ENCODE assay signal across 13 cellular contexts in the genomic region with DNA sequence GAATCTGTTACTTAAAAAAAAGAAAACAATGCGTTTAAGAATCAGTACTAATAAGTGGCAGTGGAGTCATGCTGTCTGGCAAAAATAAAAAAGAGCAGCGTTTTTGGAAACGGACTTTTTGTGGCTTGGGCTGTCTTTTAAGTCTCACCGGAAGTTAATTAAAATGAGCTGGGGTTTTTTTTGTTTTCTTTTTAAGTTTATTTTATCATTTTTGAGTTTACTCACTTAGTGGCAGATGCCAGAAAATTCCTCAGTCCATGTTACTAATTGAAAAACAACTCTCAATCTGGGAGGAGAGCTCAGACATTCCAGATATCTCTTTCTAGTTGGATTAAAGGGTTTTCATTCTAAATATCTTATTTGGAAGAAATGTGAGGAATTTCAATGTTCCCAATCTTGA.
DNase-seq lines count a peak whose midpoint lies in the region; ATAC-seq and TF ChIP-seq lines count a peak whose summit lies in the region.
"Had no signal": no experiment of that assay in that cellular context is flagged by ENCODE, and none has a peak within 500 bp of the region (broad histone marks: within the 10 kb centered on the region; RNA-seq: fewer than 3 reads in every experiment).

No MANE protein-coding gene starts in this region.

- WGBS in aorta, 2 donors: 16 to 26% methylated on average over 4 of the region's 4 CpGs
- WGBS in endodermal cell (ENCODE audit: insufficient coverage in 1 of 2, insufficient read length in 1 of 2), 2 experiments: 92 to 95% methylated on average over 4 of the region's 4 CpGs

- peaks cover 22% of the 10 kb centered on the region for H3K4me1 ChIP-seq in Loucy (ENCODE audit: insufficient read depth, low read length, poor library complexity, severe bottlenecking)
- H3K4me1 ChIP-seq in aorta (ENCODE audit: control insufficient read depth in 1 of 2, insufficient read depth in 2 of 2, low read length in 2 of 2): peaks cover 0 to 2% of the 10 kb centered on the region in 2 donors
- no peaks in the 10 kb centered on the region for H3K4me1 ChIP-seq in endodermal cell (ENCODE audit: control insufficient read depth, insufficient read depth, low read length)

- H3K27me3 ChIP-seq in BJ (ENCODE audit: control insufficient read depth, insufficient read depth, low read length) (no peaks in the 10 kb centered on the region), Loucy (ENCODE audit: insufficient read depth, low read length, poor library complexity, severe bottlenecking) (no peaks in the 10 kb centered on the region), aorta (ENCODE audit: control insufficient read depth in 1 of 2, insufficient read depth in 2 of 2, low read length in 1 of 2) (no peaks in the 10 kb centered on the region), endodermal cell (ENCODE audit: control insufficient read depth, insufficient read depth, low read length, poor library complexity, severe bottlenecking) (no peaks in the 10 kb centered on the region)

- H3K27me3 Mint-ChIP-seq in endodermal cell (ENCODE audit: insufficient read depth): peaks cover 10% of the 10 kb centered on the region
- H3K27me3 Mint-ChIP-seq: activated naive CD8-positive, alpha-beta T cell treated with anti-CD3 and anti-CD28 coated beads, Interleukin-2, amount 10 ng/mL, durations not matched to agents 7 days and 5 days had no signal

- peak overlapping the region; percentile 81 for H2AFZ ChIP-seq in Loucy (ENCODE audit: low read length)

- no peaks in the 10 kb centered on the region for H3K36me3 Mint-ChIP-seq in endodermal cell (ENCODE audit: low read depth)

- CTCF ChIA-PET in BJ (lab: Yijun Ruan, JAX): interaction anchor here (0.6 to 1.8 kb wide), 3 partner anchors 33 to 466 kb away, joined by 3 to 7 read pairs (median 3); no protein-coding TSS in a partner anchor

- H3K27ac ChIP-seq in aorta (ENCODE audit: low read depth in 1 of 2, low read length in 2 of 2) (no peak overlapping the region), endodermal cell (ENCODE audit: low read depth, low read length) (no peak overlapping the region)

- peaks cover under 1% of the 10 kb centered on the region for H3K4me1 Mint-ChIP-seq in endodermal cell

- H3K9me3 Mint-ChIP-seq in endodermal cell: no peaks in the 10 kb centered on the region

- H3K9me3 ChIP-seq in Loucy (ENCODE audit: insufficient read depth, low read depth, low read length) (no peaks in the 10 kb centered on the region), aorta (ENCODE audit: control insufficient read depth, low read length) (no peaks in the 10 kb centered on the region), endodermal cell (ENCODE audit: control insufficient read depth, low read length) (no peaks in the 10 kb centered on the region)

- H4K20me1 ChIP-seq in Loucy (ENCODE audit: insufficient read depth, low read length, poor library complexity, severe bottlenecking): no peaks in the 10 kb centered on the region

- no peak overlapping the region for H3K27ac Mint-ChIP-seq in endodermal cell
- H3K27ac Mint-ChIP-seq: activated naive CD8-positive, alpha-beta T cell treated with anti-CD3 and anti-CD28 coated beads, Interleukin-2, amount 10 ng/mL, durations not matched to agents 7 days and 5 days had no signal

- intact Hi-C loops in sciatic nerve (cut with DNase I) (no loop called here), aorta (cut with DNase I) (no loop called here), posterior vena cava (cut with DNase I) (no loop called here)

- H3K4me2 ChIP-seq in Loucy (ENCODE audit: low read depth, low read length, poor library complexity, severe bottlenecking): peak overlapping the region; percentile 10

- no peak for TF ChIP-seq CTCF in BJ (IDR thresholded peaks at IDR 0.05; ENCODE audit: insufficient read depth, low read depth, low read length)
- no peak for TF ChIP-seq CTCF in Loucy (conservative IDR thresholded peaks at IDR 0.05; ENCODE audit: low read length)
- no peak for TF ChIP-seq CTCF in endodermal cell (conservative IDR thresholded peaks at IDR 0.05)

- no peak overlapping the region for H3K4me3 Mint-ChIP-seq in endodermal cell
- H3K4me3 Mint-ChIP-seq: activated naive CD8-positive, alpha-beta T cell treated with anti-CD3 and anti-CD28 coated beads, Interleukin-2, amount 10 ng/mL, durations not matched to agents 7 days and 5 days had no signal

- POLR2A ChIA-PET in BJ (lab: Charles Lee): interaction anchor here (0.8 to 1.0 kb wide), 2 partner anchors 19 to 261 kb away, joined by 4 to 5 read pairs; no protein-coding TSS in a partner anchor

- ATAC-seq in sciatic nerve (peak; percentile 58), aorta (ENCODE audit: low FRiP score) (no peak)

- peaks cover 6% of the 10 kb centered on the region; the same call in 1 of the 2 replicates for H3F3A ChIP-seq in Loucy (ENCODE audit: low read depth)

- H3K79me2 ChIP-seq in Loucy (ENCODE audit: insufficient read depth, low read length): no peaks in the 10 kb centered on the region

- H3K9ac ChIP-seq in Loucy (ENCODE audit: low read depth, low read length, poor library complexity, severe bottlenecking): no peak overlapping the region
- no peak overlapping the region for H3K9ac ChIP-seq in endodermal cell (ENCODE audit: extremely low read depth, low read length, poor library complexity, severe bottlenecking)

- H3K36me3 ChIP-seq in BJ (ENCODE audit: control insufficient read depth, insufficient read depth, low read length) (no peaks in the 10 kb centered on the region), Loucy (ENCODE audit: insufficient read depth, low read length) (no peaks in the 10 kb centered on the region), aorta (ENCODE audit: control insufficient read depth in 1 of 2, insufficient read depth in 2 of 2, low read length in 1 of 2) (no peaks in the 10 kb centered on the region), endodermal cell (ENCODE audit: control insufficient read depth, insufficient read depth, low read length) (no peaks in the 10 kb centered on the region)

- H3K4me3 ChIP-seq in BJ (ENCODE audit: low read depth, low read length): no peak overlapping the region
- H3K4me3 ChIP-seq in Loucy (ENCODE audit: low read length, poor library complexity, severe bottlenecking): no peak overlapping the region
- no peak overlapping the region for H3K4me3 ChIP-seq in aorta (ENCODE audit: low read length in 2 of 2)
- no peak overlapping the region for H3K4me3 ChIP-seq in endodermal cell (ENCODE audit: low read length)

- H3K9me2 ChIP-seq in Loucy (replicated peaks; ENCODE audit: low read depth, low read length): no peaks in the 10 kb centered on the region

- DNase-seq in BJ (ENCODE audit: low read depth) (peak; percentile 66), dedifferentiated amniotic fluid mesenchymal stem cell (ENCODE audit: extremely low spot score) (peak; percentile 70), sciatic nerve (ENCODE audit: low spot score) (no peak), aorta (no peak), RPMI8226 (no peak), posterior vena cava (ENCODE audit: low spot score) (no peak), endodermal cell (no peak)
- DNase-seq: activated naive CD8-positive, alpha-beta T cell treated with anti-CD3 and anti-CD28 coated beads, Interleukin-2, amount 10 ng/mL, durations not matched to agents 7 days and 5 days; foreskin melanocyte; NCI-H1436; NCI-H524; stimulated activated CD4-positive, alpha-beta T cell treated with anti-CD3 and anti-CD28 coated beads, Interleukin-2, amount 100 ng/mL, for 24 hours had no signal

Comparison
In these comparisons a context has a peak if more than half of its experiments do, and no peak if none do; other contexts are left out.
1. DNase-seq: peak in BJ (single experiment) and dedifferentiated amniotic fluid mesenchymal stem cell (single experiment); none in sciatic nerve (single experiment), aorta (0 of 2), RPMI8226 (single experiment), posterior vena cava (single experiment) and endodermal cell (single experiment).